Comparison of ENCODE assay signal across 10 cellular contexts in the genomic region with DNA sequence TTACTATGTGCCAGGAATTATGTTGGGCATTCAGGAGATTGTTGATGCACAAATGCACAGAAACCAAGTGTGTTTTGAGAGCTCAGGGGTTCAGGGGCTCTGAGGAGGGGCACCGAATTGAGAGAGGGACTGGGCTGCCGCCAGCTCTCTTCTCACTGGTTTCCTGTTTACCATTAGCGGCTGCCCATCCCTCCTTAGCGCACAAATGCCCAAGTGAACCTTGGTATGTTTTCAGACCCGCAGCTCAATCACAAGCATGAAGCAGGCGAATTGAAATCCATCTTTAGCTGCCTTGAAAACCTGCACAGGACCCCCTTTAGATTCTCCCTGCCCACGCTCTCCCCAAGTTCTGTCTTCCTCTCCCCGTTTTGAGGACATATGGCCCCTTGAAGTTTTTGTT.
DNase-seq lines count a peak whose midpoint lies in the region; ATAC-seq and TF ChIP-seq lines count a peak whose summit lies in the region.
"Had no signal": no experiment of that assay in that cellular context is flagged by ENCODE, and none has a peak within 500 bp of the region (broad histone marks: within the 10 kb centered on the region; RNA-seq: fewer than 3 reads in every experiment).

No MANE protein-coding gene starts in this region.

- H3K27me3 Mint-ChIP-seq in CD8-positive, alpha-beta T cell (ENCODE audit: low read depth) = no peaks in the 10 kb centered on the region
- H3K27me3 Mint-ChIP-seq in neural progenitor cell (ENCODE audit: insufficient read depth, low read depth) = peaks cover 6% of the 10 kb centered on the region

- no peak overlapping the region for H3K56ac ChIP-seq in IMR-90 (ENCODE audit: extremely low read depth, insufficient read depth, low read length)

- POLR2A ChIA-PET in CD8-positive, alpha-beta T cell (lab: Charles Lee) = interaction anchor here (1.0 to 5.1 kb wide), 9 partner anchors 9 to 365 kb away, joined by 3 to 70 read pairs (median 6); a partner anchor contains a TSS
- POLR2A ChIA-PET in IMR-90 (lab: Charles Lee; ENCODE audit: unreplicated experiment) = interaction anchor here (0.6 kb wide), 1 partner anchor 374 kb away, joined by 4 read pairs; no protein-coding TSS in a partner anchor

- TF ChIP-seq RAD21 in IMR-90 (IDR thresholded peaks at IDR 0.05; ENCODE audit: low read length) = no peak

- H3K4ac ChIP-seq in IMR-90 (ENCODE audit: low read depth, low read length) = no peak overlapping the region

- H2BK20ac ChIP-seq in IMR-90 (ENCODE audit: low read depth, low read length) = no peak overlapping the region

- peak overlapping the region; percentile 38 for H3K27ac Mint-ChIP-seq in CD8-positive, alpha-beta T cell
- H3K27ac Mint-ChIP-seq in neural progenitor cell = peak overlapping the region; percentile 36

- H3K23ac ChIP-seq in IMR-90 (ENCODE audit: low read depth, low read length) = no peak overlapping the region

- H3K36me3 ChIP-seq in CD8-positive, alpha-beta T cell (ENCODE audit: insufficient read depth, low read length) = no peaks in the 10 kb centered on the region
- H3K36me3 ChIP-seq in IMR-90 (ENCODE audit: control insufficient read depth, insufficient read depth, low read length) (no peaks in the 10 kb centered on the region), colonic mucosa (no peaks in the 10 kb centered on the region), neural progenitor cell (no peaks in the 10 kb centered on the region), WERI-Rb-1 (no peaks in the 10 kb centered on the region)
- H3K36me3 ChIP-seq: pancreas had no signal

- H4K8ac ChIP-seq in IMR-90 (ENCODE audit: low read depth in 2 of 2, low read length in 2 of 2) = no peak overlapping the region

- H3K9me1 ChIP-seq in IMR-90 (ENCODE audit: insufficient read depth, low read length) = no peaks in the 10 kb centered on the region

- no peak overlapping the region for H2BK5ac ChIP-seq in IMR-90 (ENCODE audit: low read depth, low read length, poor library complexity, severe bottlenecking)

- peak overlapping the region; percentile 83 for H3K4me3 Mint-ChIP-seq in CD8-positive, alpha-beta T cell
- peak overlapping the region; percentile 78 for H3K4me3 Mint-ChIP-seq in neural progenitor cell

- H3K27ac ChIP-seq in CD8-positive, alpha-beta T cell (ENCODE audit: low read depth, low read length) = no peak overlapping the region
- H3K27ac ChIP-seq in IMR-90 (ENCODE audit: insufficient read depth, low read length) (no peak overlapping the region), colonic mucosa (no peak overlapping the region), neural progenitor cell (no peak overlapping the region), WERI-Rb-1 (no peak overlapping the region)

- H4K20me1 ChIP-seq in IMR-90 (ENCODE audit: insufficient read depth, low read length) (no peaks in the 10 kb centered on the region), neural progenitor cell (ENCODE audit: low read depth) (peaks cover 8% of the 10 kb centered on the region)

- no peak for DNase-seq in CD8-positive, alpha-beta T cell
- no peak for DNase-seq in IMR-90
- peak; percentile 41 for DNase-seq in colonic mucosa
- DNase-seq in neural progenitor cell (ENCODE audit: low spot score) = peak; percentile 24
- DNase-seq in SHP77 treated with DMSO at 0.1 percent for 48 hours (lab: John Stamatoyannopoulos, UW) = no peak
- DNase-seq in NCI-H345 (lab: John Stamatoyannopoulos, UW) = no peak
- no peak for DNase-seq in WERI-Rb-1
- DNase-seq: Kasumi-1 had no signal

- BruUV-seq in IMR-90 (replicated peaks; lab: Mats Ljungman, UMichigan) = no TSS peak

- CTCF ChIA-PET in CD8-positive, alpha-beta T cell (lab: Charles Lee) = interaction anchor here (0.6 to 4.1 kb wide), 11 partner anchors 8 to 175 kb away, joined by 3 to 53 read pairs (median 3); a partner anchor contains a TSS
- CTCF ChIA-PET in IMR-90 (lab: Yijun Ruan, JAX) = interaction anchor here (0.6 to 1.2 kb wide), 5 partner anchors 26 to 366 kb away, joined by 3 to 7 read pairs (median 3); no protein-coding TSS in a partner anchor

- H2AFZ ChIP-seq in IMR-90 (replicated peaks; ENCODE audit: low read length, poor library complexity) = peak overlapping the region; percentile 55
- peak overlapping the region; percentile 14 for H2AFZ ChIP-seq in neural progenitor cell (replicated peaks)

- H3F3A ChIP-seq in neural progenitor cell (ENCODE audit: low read depth) = peaks cover 34% of the 10 kb centered on the region

- TF ChIP-seq CTCF in CD8-positive, alpha-beta T cell (IDR thresholded peaks at IDR 0.05) = no peak
- TF ChIP-seq CTCF in IMR-90 (conservative IDR thresholded peaks at IDR 0.05; ENCODE audit: low read depth, low read length) = no peak
- TF ChIP-seq CTCF in colonic mucosa (IDR thresholded peaks at IDR 0.05) = no peak
- TF ChIP-seq CTCF in neural progenitor cell (IDR thresholded peaks at IDR 0.05) = no peak
- no peak for TF ChIP-seq CTCF in WERI-Rb-1 (IDR thresholded peaks at IDR 0.05; ENCODE audit: low read depth, low read length)

- no peak for ATAC-seq in CD8-positive, alpha-beta T cell
- ATAC-seq in IMR-90 (ENCODE audit: low read depth) (no peak), esophagus mucosa (no peak)

- H3K4me3 ChIP-seq in CD8-positive, alpha-beta T cell (ENCODE audit: low read depth, low read length) = peak overlapping the region; percentile 18
- no peak overlapping the region for H3K4me3 ChIP-seq in IMR-90 (ENCODE audit: insufficient read depth, low read depth, low read length)
- H3K4me3 ChIP-seq in colonic mucosa = no peak overlapping the region
- peak overlapping the region; percentile 60 for H3K4me3 ChIP-seq in neural progenitor cell
- no peak overlapping the region for H3K4me3 ChIP-seq in WERI-Rb-1 (ENCODE audit: low read depth, low read length)

- H3K4me1 ChIP-seq in CD8-positive, alpha-beta T cell (ENCODE audit: insufficient read depth, low read length) = peaks cover 34% of the 10 kb centered on the region
- peaks cover 14% of the 10 kb centered on the region for H3K4me1 ChIP-seq in IMR-90 (ENCODE audit: control insufficient read depth, insufficient read depth, low read length)
- H3K4me1 ChIP-seq in colonic mucosa = peaks cover 5% of the 10 kb centered on the region
- peaks cover 27% of the 10 kb centered on the region for H3K4me1 ChIP-seq in neural progenitor cell

- H2BK120ac ChIP-seq in IMR-90 (ENCODE audit: low read depth, low read length) = peak overlapping the region; percentile 1; the same call in 1 of the 2 replicates

- no peak overlapping the region for H2BK15ac ChIP-seq in IMR-90 (ENCODE audit: low read depth, low read length)

- TF ChIP-seq POLR2A in IMR-90 (IDR thresholded peaks at IDR 0.05; ENCODE audit: low read depth, low read length) = no peak

- H3K18ac ChIP-seq in IMR-90 (ENCODE audit: low read depth, low read length) = no peak overlapping the region; the same call in 1 of the 2 replicates

- no peak overlapping the region for H2AK9ac ChIP-seq in IMR-90 (replicated peaks; ENCODE audit: low read depth, low read length, poor library complexity)

- no peak overlapping the region for H3K4me2 ChIP-seq in IMR-90 (ENCODE audit: low read depth, low read length)
- H3K4me2 ChIP-seq in neural progenitor cell = peak overlapping the region; percentile 87

- no peak overlapping the region for H4K91ac ChIP-seq in IMR-90 (ENCODE audit: insufficient read depth, low read depth, low read length)

- intact Hi-C loops in CD8-positive, alpha-beta T cell (cut with DNase I, micrococcal nuclease) = loop anchor here (1.0 to 5.0 kb wide), 5 partner anchors 12 to 595 kb away; a partner anchor contains a TSS
- intact Hi-C loops in IMR-90 (cut with micrococcal nuclease) (loop anchor here (5.0 kb wide), 2 partner anchors 235 to 610 kb away; no protein-coding TSS in a partner anchor), colonic mucosa (cut with DNase I) (loop anchor here (5.0 kb wide), 2 partner anchors 365 to 420 kb away; no protein-coding TSS in a partner anchor)

- dilution Hi-C loops in IMR-90 (cut with HindIII; ENCODE audit: low sequenced_read_pairs, unreplicated experiment) = no loop called here

- H3K79me1 ChIP-seq in IMR-90 (ENCODE audit: low read depth in 1 of 2, low read length in 2 of 2) = no peaks in the 10 kb centered on the region

- in situ Hi-C loops in IMR-90 (cut with MboI; ENCODE audit: low sequenced_read_pairs) = loop anchor here (5.0 to 25.0 kb wide), 3 partner anchors 80 to 625 kb away; a partner anchor contains a TSS

- H3K79me2 ChIP-seq in neural progenitor cell (ENCODE audit: low read depth) = no peaks in the 10 kb centered on the region

- H3K36me3 Mint-ChIP-seq in CD8-positive, alpha-beta T cell = no peaks in the 10 kb centered on the region
- no peaks in the 10 kb centered on the region for H3K36me3 Mint-ChIP-seq in neural progenitor cell

- H3K9ac ChIP-seq in IMR-90 (ENCODE audit: low read depth, low read length) = 0 out of 2 replicates have a peak overlapping the region, but pooled peaks have one; percentile 42
- peak overlapping the region in 1 of 2 donors; percentile 51 for H3K9ac ChIP-seq in colonic mucosa (ENCODE audit: low read depth in 2 of 2, low read length in 2 of 2)
- no peak overlapping the region for H3K9ac ChIP-seq in neural progenitor cell

- no peaks in the 10 kb centered on the region for H3K27me3 ChIP-seq in CD8-positive, alpha-beta T cell (ENCODE audit: insufficient read depth, low read length)
- no peaks in the 10 kb centered on the region; the same call in 1 of the 2 replicates for H3K27me3 ChIP-seq in IMR-90 (ENCODE audit: control insufficient read depth, insufficient read depth, low read length)
- no peaks in the 10 kb centered on the region for H3K27me3 ChIP-seq in colonic mucosa
- peaks cover 21% of the 10 kb centered on the region for H3K27me3 ChIP-seq in neural progenitor cell
- H3K27me3 ChIP-seq in WERI-Rb-1 (ENCODE audit: insufficient read depth, low read depth, severe bottlenecking) = no peaks in the 10 kb centered on the region
- H3K27me3 ChIP-seq: pancreas had no signal

- peaks cover 42% of the 10 kb centered on the region for H3K4me1 Mint-ChIP-seq in CD8-positive, alpha-beta T cell (ENCODE audit: low read depth)
- H3K4me1 Mint-ChIP-seq in neural progenitor cell = peaks cover 57% of the 10 kb centered on the region

- 20% methylated on average over 1 of the region's 8 CpGs; no CpG with 5 or more reads in 1 of the 2 experiments for WGBS in IMR-90 (ENCODE audit: extremely low coverage in 2 of 2, insufficient read length in 1 of 2), 2 experiments

- H3K9me3 Mint-ChIP-seq in CD8-positive, alpha-beta T cell = no peaks in the 10 kb centered on the region
- no peaks in the 10 kb centered on the region for H3K9me3 Mint-ChIP-seq in neural progenitor cell

- no peak overlapping the region for H2AK5ac ChIP-seq in IMR-90 (ENCODE audit: low read depth, low read length)

- no peaks in the 10 kb centered on the region for H3K9me3 ChIP-seq in CD8-positive, alpha-beta T cell (ENCODE audit: low read length)
- H3K9me3 ChIP-seq in IMR-90 (ENCODE audit: control insufficient read depth, insufficient read depth, low read length) = no peaks in the 10 kb centered on the region
- no peaks in the 10 kb centered on the region for H3K9me3 ChIP-seq in colonic mucosa
- no peaks in the 10 kb centered on the region for H3K9me3 ChIP-seq in neural progenitor cell (ENCODE audit: low read depth)
- H3K9me3 ChIP-seq in WERI-Rb-1 (ENCODE audit: severe bottlenecking) = no peaks in the 10 kb centered on the region
- H3K9me3 ChIP-seq: pancreas had no signal

- no peak overlapping the region for H3K14ac ChIP-seq in IMR-90 (replicated peaks; ENCODE audit: low read depth, low read length)

- no peak overlapping the region; the same call in 1 of the 2 replicates for H4K5ac ChIP-seq in IMR-90 (ENCODE audit: low read depth, low read length)

Comparison
In these comparisons a context has a peak if more than half of its experiments do, and no peak if none do; other contexts are left out.
1. DNase-seq: peak in colonic mucosa (single experiment) and neural progenitor cell (single experiment); none in CD8-positive, alpha-beta T cell (0 of 7), IMR-90 (single experiment), SHP77 treated with DMSO at 0.1 percent for 48 hours (single experiment), NCI-H345 (single experiment) and WERI-Rb-1 (single experiment).
2. H3K4me3 ChIP-seq: peak in CD8-positive, alpha-beta T cell (single experiment) and neural progenitor cell (single experiment); none in IMR-90 (single experiment), colonic mucosa (single experiment) and WERI-Rb-1 (single experiment).